In the genomic region with DNA sequence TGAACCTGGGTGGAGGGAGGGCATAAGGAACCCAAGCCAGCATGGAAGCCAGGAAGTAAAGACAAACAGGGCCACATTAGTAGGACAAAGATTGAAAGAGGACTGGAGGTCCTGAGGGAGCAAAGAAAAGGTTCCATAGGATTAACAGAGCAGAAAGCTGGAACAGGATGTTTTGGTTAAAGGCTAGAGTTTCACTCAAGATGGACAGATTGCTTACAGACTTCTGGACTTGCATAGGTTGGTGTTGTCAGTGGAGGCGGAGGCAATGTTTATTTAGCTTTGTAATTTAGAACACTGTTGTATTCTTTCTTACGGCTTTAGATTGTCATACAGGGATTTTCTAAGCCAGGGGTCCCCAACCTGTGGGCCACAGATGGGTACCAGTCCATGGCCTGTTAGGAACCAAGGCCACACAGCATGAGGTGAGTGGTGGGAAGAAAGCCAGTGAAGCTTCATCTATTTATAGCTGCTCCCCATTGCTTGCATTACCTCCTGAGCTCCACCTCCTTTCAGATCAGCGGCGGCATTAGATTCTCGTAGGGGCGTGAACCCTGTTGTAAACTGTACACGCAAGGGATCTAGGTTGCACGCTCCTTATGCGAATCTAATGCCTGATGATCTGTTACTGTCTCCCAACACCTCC, we compare ENCODE assay signal across 24 cellular contexts. TPM values are rescaled to one million over a fixed set of nuclear protein-coding genes. Genes with fewer than 3 reads are reported as not detected.
DNase-seq lines count a peak whose midpoint lies in the region; TF ChIP-seq lines count a peak whose summit lies in the region.
"Had no signal": no experiment of that assay in that cellular context is flagged by ENCODE, and none has a peak within 500 bp of the region (broad histone marks: within the 10 kb centered on the region; RNA-seq: fewer than 3 reads in every experiment).

No MANE protein-coding gene starts in this region.

- POLR2A ChIA-PET in AG04450 (lab: Yijun Ruan, JAX), result no interaction called here

- H2BK5ac ChIP-seq in mesenchymal stem cell (ENCODE audit: low read depth, low read length, poor library complexity, severe bottlenecking), result no peak overlapping the region

- no peak overlapping the region for H2BK15ac ChIP-seq in mesenchymal stem cell (ENCODE audit: low read depth, poor library complexity, severe bottlenecking)

- no peak overlapping the region for H3K9ac ChIP-seq in mesenchymal stem cell (ENCODE audit: low read length)

- no peak overlapping the region for H2AFZ ChIP-seq in mesenchymal stem cell (ENCODE audit: low read depth, low read length)

- H3K36me3 ChIP-seq in KOPT-K1 (ENCODE audit: insufficient read depth, low read length) (peaks cover 42% of the 10 kb centered on the region), mesenchymal stem cell (ENCODE audit: control insufficient read depth in 1 of 2, insufficient read depth in 2 of 2, low read depth in 1 of 2, low read length in 2 of 2) (peaks cover 38 to 62% of the 10 kb centered on the region in 2 experiments)

- peaks cover 5% of the 10 kb centered on the region for H3K4me1 ChIP-seq in mesenchymal stem cell (ENCODE audit: control insufficient read depth, insufficient read depth, low read depth, low read length)
- H3K4me1 ChIP-seq: BE2C had no signal

- no peak for TF ChIP-seq CTCF in AG04450 (IDR thresholded peaks at IDR 0.05; ENCODE audit: low read depth, low read length)
- TF ChIP-seq CTCF in coronary artery (IDR thresholded peaks at IDR 0.05), result no peak

- peaks cover 52% of the 10 kb centered on the region for H3K79me1 ChIP-seq in mesenchymal stem cell (replicated peaks; ENCODE audit: low read length, poor library complexity, severe bottlenecking)

- peak overlapping the region; percentile 35 for H4K8ac ChIP-seq in mesenchymal stem cell (ENCODE audit: low read length)

- no peak overlapping the region for H2BK120ac ChIP-seq in mesenchymal stem cell (ENCODE audit: low read depth, low read length)

- 77% methylated on average over 9 of the region's 9 CpGs for WGBS in mesenchymal stem cell

- H3K14ac ChIP-seq in mesenchymal stem cell (ENCODE audit: low read length in 2 of 2), result peak overlapping the region in 1 of 2 experiments; percentile 39

- H3K4me2 ChIP-seq in mesenchymal stem cell (ENCODE audit: low read length, poor library complexity, severe bottlenecking), result no peak overlapping the region

- H3K27ac ChIP-seq in AG04450 (ENCODE audit: low read depth, low read length) (peak overlapping the region; percentile 61), KOPT-K1 (ENCODE audit: low read depth, low read length, poor library complexity, severe bottlenecking) (peak overlapping the region; percentile 21), coronary artery (no peak overlapping the region), mesenchymal stem cell (ENCODE audit: low read length, poor library complexity, severe bottlenecking) (no peak overlapping the region)
- H3K27ac ChIP-seq: HL-60, Peyer's patch, SK-N-MC had no signal

- H3K4ac ChIP-seq in mesenchymal stem cell (ENCODE audit: low read depth in 1 of 2, low read length in 2 of 2), result peak overlapping the region in 1 of 2 experiments; percentile 67

- H2AK5ac ChIP-seq in mesenchymal stem cell (ENCODE audit: low read length, severe bottlenecking), result no peak overlapping the region

- CTCF ChIA-PET in AG04450 (lab: Charles Lee), result interaction anchor here (0.7 to 1.2 kb wide), 3 partner anchors 9 to 28 kb away, joined by 3 to 7 read pairs (median 4); no protein-coding TSS in a partner anchor

- H3K27me3 ChIP-seq in AG04450 (ENCODE audit: control insufficient read depth, insufficient read depth, low read length), result no peaks in the 10 kb centered on the region
- no peaks in the 10 kb centered on the region for H3K27me3 ChIP-seq in mesenchymal stem cell (ENCODE audit: control insufficient read depth in 1 of 2, insufficient read depth in 1 of 2, low read length in 2 of 2)
- H3K27me3 ChIP-seq: BE2C, MG63, Peyer's patch had no signal

- no peak overlapping the region for H3K23ac ChIP-seq in mesenchymal stem cell (ENCODE audit: low read length in 2 of 2)

- peak; percentile 16 for DNase-seq in AG04450 (ENCODE audit: low read depth, low spot score)
- peak; percentile 31 for DNase-seq in coronary artery (ENCODE audit: low spot score)
- DNase-seq in mesenchymal stem cell, result peak; percentile 81
- DNase-seq in NCI-H2107 treated with DMSO at 0.1 percent for 48 hours (lab: John Stamatoyannopoulos, UW; ENCODE audit: unreplicated experiment), result no peak
- no peak for DNase-seq in NCI-H187 treated with DMSO at 0.1 percent for 48 hours (lab: John Stamatoyannopoulos, UW)
- no peak for DNase-seq in occipital lobe (lab: John Stamatoyannopoulos, UW)
- DNase-seq in SK-N-DZ (ENCODE audit: low spot score), result no peak
- DNase-seq: BE2C; CD4-positive, alpha-beta T cell; DMS153; HFFc6; Kasumi-1; MG63; NCI-H1092; NCI-H1436 treated with DMSO at 0.1 percent for 48 hours; NCI-H2029 treated with DMSO at 0.1 percent for 48 hours; NCI-H2171 treated with DMSO at 0.1 percent for 48 hours; NCI-H446; NCI-H69; NK-92 treated with Interleukin-12 subunit alpha and Interleukin-12 subunit beta, amount 100 ng/mL, for 24 hours; Peyer's patch had no signal

- H3K9me3 ChIP-seq in AG04450 (ENCODE audit: control insufficient read depth, insufficient read depth, low read length), result no peaks in the 10 kb centered on the region
- H3K9me3 ChIP-seq in KOPT-K1 (ENCODE audit: insufficient read depth, low read length, poor library complexity, severe bottlenecking), result no peaks in the 10 kb centered on the region
- no peaks in the 10 kb centered on the region for H3K9me3 ChIP-seq in mesenchymal stem cell (ENCODE audit: control insufficient read depth, low read length)
- H3K9me3 ChIP-seq: BE2C, MG63, Peyer's patch had no signal

- H3K4me3 ChIP-seq in AG04450 (ENCODE audit: low read depth, low read length) (no peak overlapping the region), coronary artery (no peak overlapping the region), mesenchymal stem cell (ENCODE audit: insufficient read depth in 1 of 2, low read depth in 1 of 2, low read length in 2 of 2) (no peak overlapping the region)
- H3K4me3 ChIP-seq: MG63, Peyer's patch, SK-N-MC had no signal

- peak overlapping the region; percentile 23 to 69 for H3K18ac ChIP-seq in mesenchymal stem cell (ENCODE audit: low read depth in 1 of 2, low read length in 2 of 2)

- peak overlapping the region in 1 of 2 experiments; percentile 66 for H2BK12ac ChIP-seq in mesenchymal stem cell (ENCODE audit: low read length in 2 of 2)

- peak overlapping the region; percentile 89 for H4K91ac ChIP-seq in mesenchymal stem cell (ENCODE audit: low read length)

RNA-seq across cellular contexts. Expression of a gene that starts 31.3 kb away (rescaled TPM):
- polyA plus RNA-seq in AG04450 (2011; rRNA removed), result 60.1 and 66.6 TPM in 2 replicates
- 33.8 and 34.2 TPM in 2 replicates for polyA minus RNA-seq in AG04450 (2011; rRNA and poly(A)+ RNA removed)
- polyA plus RNA-seq in mesenchymal stem cell (2013, experiment 1 of 2), result 54.7 TPM
- 55.2 TPM for polyA plus RNA-seq in mesenchymal stem cell (2013, experiment 2 of 2)
- total RNA-seq in occipital lobe, result 67.5 TPM
- polyA plus RNA-seq in SK-N-DZ (2014; cell fraction: cytosol; rRNA removed), result 152 and 158 TPM in 2 replicates
- 93.4 and 537 TPM in 2 replicates for polyA plus RNA-seq in SK-N-DZ (2014; cell fraction: nucleus; rRNA removed)

RNA-seq across cellular contexts. Expression of a gene that starts 31.7 kb away (rescaled TPM):
- 52.2 and 63.4 TPM in 2 replicates for polyA plus RNA-seq in AG04450 (2011; rRNA removed)
- polyA minus RNA-seq in AG04450 (2011; rRNA and poly(A)+ RNA removed), result 32.1 and 38.4 TPM in 2 replicates
- polyA plus RNA-seq in mesenchymal stem cell (2013, experiment 1 of 2), result 91.2 TPM
- polyA plus RNA-seq in mesenchymal stem cell (2013, experiment 2 of 2), result 90.8 TPM
- total RNA-seq in occipital lobe, result 15.0 TPM
- 14.0 and 15.3 TPM in 2 replicates for polyA plus RNA-seq in SK-N-DZ (2014; cell fraction: cytosol; rRNA removed)
- 14.5 and 22.4 TPM in 2 replicates for polyA plus RNA-seq in SK-N-DZ (2014; cell fraction: nucleus; rRNA removed)

Comparison
In these comparisons a context has a peak if more than half of its experiments do, and no peak if none do; other contexts are left out.
1. DNase-seq: peak in AG04450 (single experiment), coronary artery (single experiment) and mesenchymal stem cell (single experiment); none in NCI-H2107 treated with DMSO at 0.1 percent for 48 hours (single experiment), NCI-H187 treated with DMSO at 0.1 percent for 48 hours (single experiment), occipital lobe (single experiment) and SK-N-DZ (single experiment).
2. H3K27ac ChIP-seq: peak in AG04450 (single experiment) and KOPT-K1 (single experiment); none in coronary artery (0 of 2) and mesenchymal stem cell (single experiment).